26 cellular contexts compared by ENCODE assay signal in genomic region chr16:79209308-79209707, GRCh38.
"Had no signal": no experiment of that assay in that cellular context is flagged by ENCODE, and none has a peak within 500 bp of the region (broad histone marks: within the 10 kb centered on the region; RNA-seq: fewer than 3 reads in every experiment).

No MANE protein-coding gene starts in this region.

- H3K4me1 ChIP-seq: adrenal gland, ascending aorta, breast epithelium, colonic mucosa, esophagus squamous epithelium, gastroesophageal sphincter, heart left ventricle had no signal

- H3K9me3 ChIP-seq: adrenal gland, breast epithelium, colonic mucosa, esophagus squamous epithelium, gastroesophageal sphincter had no signal

- ATAC-seq: activated CD4-positive, alpha-beta T cell treated with anti-CD3 and anti-CD28 coated beads for 36 hours; activated naive CD8-positive, alpha-beta T cell treated with anti-CD3 and anti-CD28 coated beads, Interleukin-2, amount 50 U/mL, for 24 hours; gastroesophageal sphincter; heart left ventricle; T-helper 17 cell had no signal

- H3K27me3 ChIP-seq: adrenal gland, ascending aorta, breast epithelium, cardiac muscle cell, colonic mucosa, esophagus squamous epithelium, gastroesophageal sphincter, heart left ventricle had no signal

- H3K27ac ChIP-seq: adrenal gland, ascending aorta, breast epithelium, cardiac muscle cell, colonic mucosa, epithelial cell of prostate, esophagus squamous epithelium, gastroesophageal sphincter, heart left ventricle had no signal

- H3K36me3 ChIP-seq: adrenal gland, ascending aorta, breast epithelium, cardiac muscle cell, colonic mucosa, esophagus squamous epithelium, gastroesophageal sphincter, heart left ventricle had no signal

- DNase-seq: activated CD4-positive, alpha-beta memory T cell treated with anti-CD3 and anti-CD28 coated beads, Interleukin-2, amount 10 ng/mL, durations not matched to agents 7 days and 5 days; activated CD4-positive, alpha-beta T cell treated with anti-CD3 and anti-CD28 coated beads for 36 hours; activated CD4-positive, alpha-beta T cell treated with anti-CD3 and anti-CD28 coated beads, Interleukin-2, amount 10 ng/mL, durations not matched to agents 24 days and 14 days; activated CD4-positive, CD25-positive, alpha-beta regulatory T cell; activated CD4-positive, CD25-positive, alpha-beta regulatory T cell treated with anti-CD3 and anti-CD28 coated beads, Interleukin-2, amount 50 U/mL, for 72 hours; activated effector memory CD4-positive, alpha-beta T cell treated with anti-CD3 and anti-CD28 coated beads, Interleukin-2, amount 50 U/mL, for 16 hours; activated naive CD4-positive, alpha-beta T cell treated with anti-CD3 and anti-CD28 coated beads for 36 hours; activated naive CD8-positive, alpha-beta T cell treated with anti-CD3 and anti-CD28 coated beads for 36 hours; activated naive CD8-positive, alpha-beta T cell treated with anti-CD3 and anti-CD28 coated beads, Interleukin-2, amount 50 U/mL, for 24 hours; activated T-cell treated with anti-CD3 and anti-CD28 coated beads, Interleukin-2, amount 50 U/mL, for 1 hour; activated T-cell treated with anti-CD3 and anti-CD28 coated beads, Interleukin-2, amount 50 U/mL, for 48 hours; adrenal gland; central memory CD4-positive, alpha-beta T cell; cerebellar nuclear complex; colonic mucosa; effector CD8-positive, alpha-beta T cell; esophagus squamous epithelium; foreskin melanocyte; heart left ventricle; T-helper 1 cell; T-helper 17 cell had no signal

- H3K4me3 ChIP-seq: adrenal gland, ascending aorta, breast epithelium, cardiac muscle cell, colonic mucosa, esophagus squamous epithelium, gastroesophageal sphincter, heart left ventricle had no signal
